ENCODE assay signal across 25 cellular contexts in the genomic region with DNA sequence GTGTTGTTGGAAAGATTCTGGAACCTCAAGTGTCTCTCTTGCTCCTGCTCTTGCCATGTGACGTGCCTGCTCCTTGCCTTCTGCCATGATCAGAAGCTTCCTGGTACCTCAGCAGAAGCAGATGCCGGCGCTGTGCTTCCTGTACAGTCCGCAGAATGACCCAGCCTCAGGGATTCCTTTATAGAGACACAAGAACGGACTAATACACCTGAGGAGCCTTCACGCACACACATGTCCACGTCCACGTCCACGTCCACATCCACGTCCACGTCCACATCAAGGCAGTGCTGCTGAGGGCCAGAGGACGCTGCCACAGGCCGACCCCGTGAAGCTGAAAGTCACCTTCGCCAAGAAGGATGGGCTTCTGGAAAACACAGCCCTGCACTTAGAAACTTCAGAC.
DNase-seq lines count a peak whose midpoint lies in the region; ATAC-seq and TF ChIP-seq lines count a peak whose summit lies in the region.
"Had no signal": no experiment of that assay in that cellular context is flagged by ENCODE, and none has a peak within 500 bp of the region (broad histone marks: within the 10 kb centered on the region; RNA-seq: fewer than 3 reads in every experiment).

No MANE protein-coding gene starts in this region.

- H3K27ac ChIP-seq in WERI-Rb-1 = no peak overlapping the region
- H3K27ac ChIP-seq in spleen = peak overlapping the region in 1 of 8 donors; percentile 54
- no peak overlapping the region for H3K27ac ChIP-seq in foreskin keratinocyte
- H3K27ac ChIP-seq in esophagus muscularis mucosa (replicated peaks in 1 of 4) = no peak overlapping the region
- H3K27ac ChIP-seq: colonic mucosa, ovary, stomach, thyroid gland had no signal

- intact Hi-C loops in CD14-positive monocyte (cut with micrococcal nuclease) = no loop called here
- intact Hi-C loops in spleen (cut with DNase I; ENCODE audit: low total_unique reads) = no loop called here
- intact Hi-C loops in esophagus muscularis mucosa (cut with DNase I) = no loop called here

- H3K36me3 ChIP-seq in WERI-Rb-1 = peaks cover 8% of the 10 kb centered on the region
- H3K36me3 ChIP-seq in spleen = peaks cover 0 to 29% (median 0%) of the 10 kb centered on the region in 6 donors
- peaks cover 0 to 11% (median 5%) of the 10 kb centered on the region in 4 donors for H3K36me3 ChIP-seq in esophagus muscularis mucosa
- H3K36me3 ChIP-seq: colonic mucosa, ovary, thyroid gland had no signal

- DNase-seq in CD14-positive monocyte (ENCODE audit: low spot score) (peak; percentile 20), WERI-Rb-1 (peak; percentile 1), islet precursor cell (peak; percentile 25), spleen (peak; percentile 56), foreskin keratinocyte (no peak), esophagus muscularis mucosa (ENCODE audit: extremely low spot score) (no peak)
- DNase-seq: activated CD8-positive, alpha-beta T cell treated with anti-CD3 and anti-CD28 coated beads, Interleukin-2, amount 10 ng/mL, durations not matched to agents 7 days and 5 days; anterior cingulate cortex; colonic mucosa; effector memory CD4-positive, alpha-beta T cell; HCEC 1CT; NCI-H1436 treated with DMSO at 0.1 percent for 48 hours; NCI-H226; NCI-H526 treated with DMSO at 0.1 percent for 48 hours; SIG-M5; stimulated activated CD4-positive, alpha-beta T cell treated with anti-CD3 and anti-CD28 coated beads, Interleukin-12 subunit alpha, Interleukin-12 subunit beta, amount 100 ng/mL, for 4 hours; stimulated activated CD4-positive, alpha-beta T cell treated with anti-CD3 and anti-CD28 coated beads, Interleukin-2, amount 100 ng/mL, for 48 hours; stomach; thyroid gland had no signal

- no peak for TF ChIP-seq EP300 in esophagus muscularis mucosa (IDR thresholded peaks at IDR 0.05)

- no peak for TF ChIP-seq POLR2A in spleen (IDR thresholded peaks at IDR 0.05)
- TF ChIP-seq POLR2A in esophagus muscularis mucosa (IDR thresholded peaks at IDR 0.05; ENCODE audit: low read depth) = no peak

- no peak overlapping the region for H3K4me3 ChIP-seq in WERI-Rb-1 (ENCODE audit: low read depth, low read length)
- no peak overlapping the region for H3K4me3 ChIP-seq in spleen
- no peak overlapping the region for H3K4me3 ChIP-seq in esophagus muscularis mucosa
- H3K4me3 ChIP-seq: colonic mucosa, ovary, stomach, thyroid gland had no signal

- peaks cover 36 to 44% of the 10 kb centered on the region in 2 donors for H3K36me3 Mint-ChIP-seq in CD14-positive monocyte

- no peaks in the 10 kb centered on the region for H3K27me3 ChIP-seq in WERI-Rb-1 (ENCODE audit: insufficient read depth, low read depth, severe bottlenecking)
- no peaks in the 10 kb centered on the region for H3K27me3 ChIP-seq in spleen (replicated peaks in 1 of 7)
- H3K27me3 ChIP-seq in foreskin keratinocyte = no peaks in the 10 kb centered on the region
- H3K27me3 ChIP-seq in esophagus muscularis mucosa = no peaks in the 10 kb centered on the region
- H3K27me3 ChIP-seq: colonic mucosa, ovary, stomach, thyroid gland had no signal

- 85 to 93% (median 92%) methylated on average over 15 of the region's 15 CpGs for WGBS in spleen, 5 donors
- WGBS in esophagus muscularis mucosa = 93% methylated on average over 15 of the region's 15 CpGs

- peak overlapping the region in 1 of 7 donors; percentile 41 for H3K27ac Mint-ChIP-seq in CD14-positive monocyte
- H3K27ac Mint-ChIP-seq: activated CD8-positive, alpha-beta T cell treated with anti-CD3 and anti-CD28 coated beads, Interleukin-2, amount 10 ng/mL, durations not matched to agents 7 days and 5 days; activated naive CD4-positive, alpha-beta T cell treated with anti-CD3 and anti-CD28 coated beads, Interleukin-2, amount 50 U/mL, for 72 hours; IgD-negative memory B cell; T-helper 2 cell treated with Interferon-gamma antibody and Interleukin-4, amounts not matched to agents 5 μg/mL and 100 μg/mL, for 36 hours had no signal

- peaks cover 23 to 55% (median 41%) of the 10 kb centered on the region in 6 donors for H3K4me1 ChIP-seq in spleen
- H3K4me1 ChIP-seq in foreskin keratinocyte = no peaks in the 10 kb centered on the region
- peaks cover under 1 to 10% (median 4%) of the 10 kb centered on the region in 4 donors for H3K4me1 ChIP-seq in esophagus muscularis mucosa
- H3K4me1 ChIP-seq: colonic mucosa had no signal

- peaks cover 7% of the 10 kb centered on the region for H3K9me3 ChIP-seq in WERI-Rb-1 (ENCODE audit: severe bottlenecking)
- H3K9me3 ChIP-seq in spleen = no peaks in the 10 kb centered on the region
- H3K9me3 ChIP-seq in esophagus muscularis mucosa = no peaks in the 10 kb centered on the region
- H3K9me3 ChIP-seq: Caco-2, colonic mucosa, ovary, stomach, thyroid gland had no signal

- peaks cover 0 to 3% (median 0%) of the 10 kb centered on the region in 3 donors for H3K27me3 Mint-ChIP-seq in CD14-positive monocyte (ENCODE audit: low read depth in 3 of 3)
- H3K27me3 Mint-ChIP-seq: IgD-negative memory B cell had no signal

- H3K4me1 Mint-ChIP-seq in CD14-positive monocyte = peaks cover 14% of the 10 kb centered on the region

- no peak overlapping the region for H3K4me3 Mint-ChIP-seq in CD14-positive monocyte
- H3K4me3 Mint-ChIP-seq: activated CD8-positive, alpha-beta T cell treated with anti-CD3 and anti-CD28 coated beads, Interleukin-2, amount 10 ng/mL, durations not matched to agents 7 days and 5 days; IgD-negative memory B cell; T-helper 2 cell treated with Interferon-gamma antibody and Interleukin-4, amounts not matched to agents 5 μg/mL and 100 μg/mL, for 36 hours had no signal

- TF ChIP-seq CTCF in CD14-positive monocyte (IDR thresholded peaks at IDR 0.05) (no peak), WERI-Rb-1 (IDR thresholded peaks at IDR 0.05; ENCODE audit: low read depth, low read length) (no peak), spleen (IDR thresholded peaks at IDR 0.05 in 8 of 11, conservative IDR thresholded peaks at IDR 0.05 in 3 of 11) (no peak), foreskin keratinocyte (conservative IDR thresholded peaks at IDR 0.05) (no peak), esophagus muscularis mucosa (IDR thresholded peaks at IDR 0.05) (no peak)

- no peak for ATAC-seq in foreskin keratinocyte
- no peak for ATAC-seq in esophagus mucosa
- ATAC-seq: activated CD8-positive, alpha-beta T cell treated with anti-CD3 and anti-CD28 coated beads, Interleukin-2, amount 10 ng/mL, durations not matched to agents 7 days and 5 days; activated naive CD4-positive, alpha-beta T cell treated with anti-CD3 and anti-CD28 coated beads, Interleukin-2, amount 50 U/mL, for 72 hours had no signal

- peaks cover 0 to 10% (median 3%) of the 10 kb centered on the region in 7 donors for H3K9me3 Mint-ChIP-seq in CD14-positive monocyte
- H3K9me3 Mint-ChIP-seq: activated naive CD4-positive, alpha-beta T cell treated with anti-CD3 and anti-CD28 coated beads, Interleukin-2, amount 50 U/mL, for 72 hours; IgD-negative memory B cell; T-helper 2 cell treated with Interferon-gamma antibody and Interleukin-4, amounts not matched to agents 5 μg/mL and 100 μg/mL, for 36 hours had no signal

Comparison
In these comparisons a context has a peak if more than half of its experiments do, and no peak if none do; other contexts are left out.
1. DNase-seq: peak in CD14-positive monocyte (single experiment), WERI-Rb-1 (single experiment), islet precursor cell (single experiment) and spleen (single experiment); none in foreskin keratinocyte (0 of 2) and esophagus muscularis mucosa (single experiment).